In genomic region chr20:50478162-50479036, GRCh38 we compare ENCODE assay signal across 1 cellular context.
TF ChIP-seq lines count a peak whose summit lies in the region.

No MANE protein-coding gene starts in this region.

TF ChIP-seq in K562, 482 proteins besides CTCF, POLR2A, EP300 and RAD21 (continued from another document and continues in another):
- 0 out of 2 replicates have a peak, but pooled peaks have one; percentile 62 for TF ChIP-seq FOXK1 (CRISPR knock-in tag; IDR thresholded peaks at IDR 0.05; ENCODE audit: borderline replicate concordance)
- no peak for TF ChIP-seq SMAD2 (IDR thresholded peaks at IDR 0.05; ENCODE audit: low read depth, low read length)
- TF ChIP-seq MAZ (CRISPR knock-in tag; conservative IDR thresholded peaks at IDR 0.05 in 1 of 2, IDR thresholded peaks at IDR 0.05 in 1 of 2), result peak in 1 of 2 experiments; percentile 67; a peak in 1 of 4 replicates
- TF ChIP-seq CAMTA2 (CRISPR knock-in tag; conservative IDR thresholded peaks at IDR 0.05), result no peak
- no peak for TF ChIP-seq REST (CRISPR knock-in tag; IDR thresholded peaks at IDR 0.05; ENCODE audit: low read depth)
- TF ChIP-seq ZC3H4 (CRISPR knock-in tag; IDR thresholded peaks at IDR 0.05; ENCODE audit: borderline replicate concordance), result no peak
- TF ChIP-seq CEBPB (tag; IDR thresholded peaks at IDR 0.05), result no peak
- TF ChIP-seq RBM17 (IDR thresholded peaks at IDR 0.05; ENCODE audit: borderline replicate concordance, low read depth, low read length), result no peak
- peak; percentile 89 for TF ChIP-seq SP1 (CRISPR knock-in tag; IDR thresholded peaks at IDR 0.05)
- TF ChIP-seq KDM1A (IDR thresholded peaks at IDR 0.05), result no peak
- TF ChIP-seq GABPB2 (CRISPR knock-in tag; conservative IDR thresholded peaks at IDR 0.05), result no peak
- TF ChIP-seq, protein P1, sequence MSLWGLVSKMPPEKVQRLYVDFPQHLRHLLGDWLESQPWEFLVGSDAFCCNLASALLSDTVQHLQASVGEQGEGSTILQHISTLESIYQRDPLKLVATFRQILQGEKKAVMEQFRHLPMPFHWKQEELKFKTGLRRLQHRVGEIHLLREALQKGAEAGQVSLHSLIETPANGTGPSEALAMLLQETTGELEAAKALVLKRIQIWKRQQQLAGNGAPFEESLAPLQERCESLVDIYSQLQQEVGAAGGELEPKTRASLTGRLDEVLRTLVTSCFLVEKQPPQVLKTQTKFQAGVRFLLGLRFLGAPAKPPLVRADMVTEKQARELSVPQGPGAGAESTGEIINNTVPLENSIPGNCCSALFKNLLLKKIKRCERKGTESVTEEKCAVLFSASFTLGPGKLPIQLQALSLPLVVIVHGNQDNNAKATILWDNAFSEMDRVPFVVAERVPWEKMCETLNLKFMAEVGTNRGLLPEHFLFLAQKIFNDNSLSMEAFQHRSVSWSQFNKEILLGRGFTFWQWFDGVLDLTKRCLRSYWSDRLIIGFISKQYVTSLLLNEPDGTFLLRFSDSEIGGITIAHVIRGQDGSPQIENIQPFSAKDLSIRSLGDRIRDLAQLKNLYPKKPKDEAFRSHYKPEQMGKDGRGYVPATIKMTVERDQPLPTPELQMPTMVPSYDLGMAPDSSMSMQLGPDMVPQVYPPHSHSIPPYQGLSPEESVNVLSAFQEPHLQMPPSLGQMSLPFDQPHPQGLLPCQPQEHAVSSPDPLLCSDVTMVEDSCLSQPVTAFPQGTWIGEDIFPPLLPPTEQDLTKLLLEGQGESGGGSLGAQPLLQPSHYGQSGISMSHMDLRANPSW (CRISPR knock-in tag; IDR thresholded peaks at IDR 0.05), result peak; percentile 77; the same call in 1 of the 2 replicates
- TF ChIP-seq DDX20 (tag; IDR thresholded peaks at IDR 0.05; ENCODE audit: low read depth), result no peak
- TF ChIP-seq ZNF639 (CRISPR knock-in tag; conservative IDR thresholded peaks at IDR 0.05 in 1 of 2, IDR thresholded peaks at IDR 0.05 in 1 of 2), result 0 out of 4 replicates have a peak, but pooled peaks of 1 of the 2 experiments have one; percentile 38
- TF ChIP-seq ZNF511 (CRISPR knock-in tag; IDR thresholded peaks at IDR 0.05), result peak; percentile 58; the same call in 1 of the 2 replicates
- no peak for TF ChIP-seq KDM2B (CRISPR knock-in tag; IDR thresholded peaks at IDR 0.05)
- TF ChIP-seq ZNF561 (CRISPR knock-in tag; conservative IDR thresholded peaks at IDR 0.05), result no peak
- TF ChIP-seq NFIC (IDR thresholded peaks at IDR 0.05), result peak; percentile 19; the same call in 1 of the 2 replicates
- no peak for TF ChIP-seq ZNF707 (CRISPR knock-in tag; conservative IDR thresholded peaks at IDR 0.05)
- TF ChIP-seq ZBTB40 (IDR thresholded peaks at IDR 0.05), result no peak
- TF ChIP-seq ZBTB40 (CRISPR knock-in tag; IDR thresholded peaks at IDR 0.05), result no peak
- no peak for TF ChIP-seq FOXJ3 (CRISPR knock-in tag; IDR thresholded peaks at IDR 0.05)
- peak; percentile 71; the same call in 1 of the 2 replicates for TF ChIP-seq NR2C2 (CRISPR knock-in tag; IDR thresholded peaks at IDR 0.05)
- no peak for TF ChIP-seq NR2C2 (tag; IDR thresholded peaks at IDR 0.05)
- TF ChIP-seq SAFB2 (IDR thresholded peaks at IDR 0.05; ENCODE audit: borderline replicate concordance, low read depth, low read length, severe bottlenecking), result no peak
- no peak for TF ChIP-seq ZNF175 (CRISPR knock-in tag; IDR thresholded peaks at IDR 0.05; ENCODE audit: low read depth)
- TF ChIP-seq TAF9B (IDR thresholded peaks at IDR 0.05; ENCODE audit: partially characterized antibody), result no peak
- TF ChIP-seq HSF4 (CRISPR knock-in tag; IDR thresholded peaks at IDR 0.05; ENCODE audit: borderline replicate concordance), result peak; percentile 52; the same call in 1 of the 2 replicates
- TF ChIP-seq ARHGAP35 (IDR thresholded peaks at IDR 0.05; ENCODE audit: partially characterized antibody), result no peak
- TF ChIP-seq CCNT2 (IDR thresholded peaks at IDR 0.05; ENCODE audit: borderline replicate concordance, extremely low read depth, insufficient read length, low read depth, low read length), result no peak
- no peak for TF ChIP-seq POLR3A (IDR thresholded peaks at IDR 0.05; ENCODE audit: borderline replicate concordance, extremely low read depth, insufficient read depth, insufficient read length)
- TF ChIP-seq PHB (CRISPR knock-in tag; IDR thresholded peaks at IDR 0.05), result no peak
- TF ChIP-seq MTA2 (IDR thresholded peaks at IDR 0.05; ENCODE audit: low read depth), result peak; percentile 48; the same call in 1 of the 2 replicates
- no peak for TF ChIP-seq KDM4B (IDR thresholded peaks at IDR 0.05; ENCODE audit: borderline replicate concordance in 2 of 2, low read depth in 1 of 2)
- TF ChIP-seq ZNF79 (CRISPR knock-in tag; IDR thresholded peaks at IDR 0.05; ENCODE audit: low read depth), result no peak
- TF ChIP-seq ZNF354B (CRISPR knock-in tag; IDR thresholded peaks at IDR 0.05), result no peak
- TF ChIP-seq KLF10 (CRISPR knock-in tag; IDR thresholded peaks at IDR 0.05), result no peak
- no peak for TF ChIP-seq CLOCK (CRISPR knock-in tag; IDR thresholded peaks at IDR 0.05; ENCODE audit: borderline replicate concordance)
- TF ChIP-seq THAP7 (CRISPR knock-in tag; IDR thresholded peaks at IDR 0.05), result no peak
- no peak; the same call in 1 of the 2 replicates for TF ChIP-seq RFX1 (IDR thresholded peaks at IDR 0.05)
- 0 out of 2 replicates have a peak, but pooled peaks have one; percentile 42 for TF ChIP-seq MECOM (CRISPR knock-in tag; IDR thresholded peaks at IDR 0.05)
- no peak for TF ChIP-seq ZNF217 (CRISPR knock-in tag; IDR thresholded peaks at IDR 0.05)
- no peak for TF ChIP-seq BRD4 (IDR thresholded peaks at IDR 0.05)
- TF ChIP-seq HEY1 (CRISPR knock-in tag; IDR thresholded peaks at IDR 0.05; ENCODE audit: borderline replicate concordance), result no peak
- TF ChIP-seq ZNF140 (CRISPR knock-in tag; IDR thresholded peaks at IDR 0.05), result no peak
- no peak; the same call in 1 of the 2 replicates for TF ChIP-seq SUPT5H (IDR thresholded peaks at IDR 0.05)
- no peak for TF ChIP-seq RBM14 (IDR thresholded peaks at IDR 0.05; ENCODE audit: borderline replicate concordance, insufficient read depth, low read depth, low read length)
